In the genomic region with DNA sequence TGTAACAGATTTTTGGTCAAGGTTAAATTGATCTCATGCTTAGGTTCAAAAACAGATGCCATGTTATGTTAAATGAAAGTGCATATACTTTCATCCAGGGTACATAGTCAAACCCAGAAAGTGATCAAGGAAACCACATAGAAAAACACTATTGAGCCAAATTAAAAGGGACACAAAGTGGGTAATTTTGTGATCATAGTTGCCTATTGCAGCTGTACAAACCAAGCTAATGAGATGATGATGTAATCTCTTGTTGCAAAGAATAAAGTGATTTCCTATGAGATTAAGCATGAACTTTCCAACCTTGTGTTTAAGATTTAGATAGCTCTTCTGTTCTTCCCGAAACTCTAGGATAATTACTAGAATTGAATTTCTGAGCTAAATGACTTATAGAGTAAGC, we compare ENCODE assay signal across 24 cellular contexts. TPM values are rescaled to one million over a fixed set of nuclear protein-coding genes. Genes with fewer than 3 reads are reported as not detected.
"Had no signal": no experiment of that assay in that cellular context is flagged by ENCODE, and none has a peak within 500 bp of the region (broad histone marks: within the 10 kb centered on the region; RNA-seq: fewer than 3 reads in every experiment).

No MANE protein-coding gene starts in this region.

- ATAC-seq: activated CD4-positive, CD25-positive, alpha-beta regulatory T cell treated with anti-CD3 and anti-CD28 coated beads, Interleukin-2, amount 50 U/mL, for 24 hours; esophagus mucosa; heart left ventricle; naive thymus-derived CD4-positive, alpha-beta T cell; stimulated activated effector memory CD8-positive, alpha-beta T cell treated with anti-CD3 and anti-CD28 coated beads, Interleukin-12 subunit alpha, Interleukin-12 subunit beta, amount 100 ng/mL, for 72 hours had no signal

- H3K36me3 ChIP-seq: heart left ventricle, ovary, sigmoid colon, thoracic aorta had no signal

- H3K27me3 ChIP-seq: heart left ventricle, ovary, sigmoid colon had no signal

- DNase-seq: activated CD4-positive, alpha-beta T cell treated with anti-CD3 and anti-CD28 coated beads for 48 hours; activated CD4-positive, alpha-beta T cell treated with anti-CD3 and anti-CD28 coated beads, Interleukin-2, amount 50 U/mL, for 48 hours; activated CD8-positive, alpha-beta memory T cell treated with anti-CD3 and anti-CD28 coated beads for 24 hours; activated effector memory CD4-positive, alpha-beta T cell treated with Interleukin-2 at 50 U/mL for 16 hours; activated naive CD4-positive, alpha-beta T cell treated with Interleukin-2 at 50 U/mL for 16 hours; anterior cingulate cortex; endodermal cell; foreskin fibroblast; heart left ventricle; hypothalamus; immature natural killer cell; kidney; midbrain; naive thymus-derived CD4-positive, alpha-beta T cell; ovary; sigmoid colon; small intestine; stimulated activated CD4-positive, alpha-beta T cell treated with anti-CD3 and anti-CD28 coated beads, Interleukin-4, amount 100 ng/mL, for 24 hours had no signal

- H3K4me3 ChIP-seq: heart left ventricle, ovary, sigmoid colon, thoracic aorta had no signal

- H3K27ac ChIP-seq: heart left ventricle, ovary, sigmoid colon, thoracic aorta had no signal

- H3K9me3 ChIP-seq: heart left ventricle, ovary, sigmoid colon, thoracic aorta had no signal

- FAIRE-seq: bronchial epithelial cell, kidney, small intestine, urothelium cell line had no signal

RNA-seq across cellular contexts. Expression of a gene that starts 20.2 kb away (rescaled TPM):
- polyA plus RNA-seq: immature natural killer cell; naive thymus-derived CD4-positive, alpha-beta T cell had no signal
